18 cellular contexts compared by ENCODE assay signal in the genomic region with DNA sequence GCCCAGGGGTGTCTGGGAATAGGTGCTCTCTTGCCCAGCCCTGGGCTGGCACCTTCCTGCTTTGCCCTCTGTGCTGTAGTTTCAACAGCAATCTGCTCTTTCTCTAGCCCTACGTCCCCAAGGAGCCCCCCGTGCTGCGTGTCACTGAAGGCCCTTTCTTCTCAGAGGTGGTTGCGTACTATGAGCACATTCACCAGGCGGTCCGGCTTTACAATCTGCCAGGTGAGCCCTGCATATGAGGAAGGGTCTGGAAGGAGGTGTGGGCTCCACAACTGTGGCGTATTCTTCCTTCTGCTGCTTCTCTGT. TPM values are rescaled to one million over a fixed set of nuclear protein-coding genes. Genes with fewer than 3 reads are reported as not detected.
DNase-seq lines count a peak whose midpoint lies in the region; ATAC-seq, FAIRE-seq and TF ChIP-seq lines count a peak whose summit lies in the region.
"Had no signal": no experiment of that assay in that cellular context is flagged by ENCODE, and none has a peak within 500 bp of the region (broad histone marks: within the 10 kb centered on the region; RNA-seq: fewer than 3 reads in every experiment).

No MANE protein-coding gene starts in this region.

- H3K9me3 ChIP-seq in right lobe of liver (no peaks in the 10 kb centered on the region), HepG2 (ENCODE audit: low read length) (no peaks in the 10 kb centered on the region), lower lobe of right lung (no peaks in the 10 kb centered on the region), ascending aorta (no peaks in the 10 kb centered on the region)
- H3K9me3 ChIP-seq: BLaER1 treated with 17β-estradiol and CSF1 and Interleukin-3, amounts not matched to agents 10 nM and 100 nM; Caco-2; HAP-1 had no signal

- no peaks in the 10 kb centered on the region for H3K9me3 Mint-ChIP-seq in stimulated activated effector memory CD8-positive, alpha-beta T cell treated with anti-CD3 and anti-CD28 coated beads, Interleukin-12 subunit alpha, Interleukin-12 subunit beta, amount 100 ng/mL, for 72 hours

- H3K79me2 ChIP-seq in HepG2 (ENCODE audit: insufficient read depth, low read length): no peaks in the 10 kb centered on the region

- H3K36me3 Mint-ChIP-seq in stimulated activated effector memory CD8-positive, alpha-beta T cell treated with anti-CD3 and anti-CD28 coated beads, Interleukin-12 subunit alpha, Interleukin-12 subunit beta, amount 100 ng/mL, for 72 hours: peaks cover 97% of the 10 kb centered on the region

- H3K4me1 Mint-ChIP-seq in stimulated activated effector memory CD8-positive, alpha-beta T cell treated with anti-CD3 and anti-CD28 coated beads, Interleukin-12 subunit alpha, Interleukin-12 subunit beta, amount 100 ng/mL, for 72 hours: no peaks in the 10 kb centered on the region

- TF ChIP-seq POLR2A in right lobe of liver (IDR thresholded peaks at IDR 0.05) (no peak), HepG2 (IDR thresholded peaks at IDR 0.05; ENCODE audit: insufficient read depth in 1 of 2, low read depth in 2 of 2, low read length in 2 of 2) (no peak)

- CTCF ChIA-PET in HepG2 (lab: Yijun Ruan, JAX; ENCODE audit: low intra/inter-chr PET ratio, low total read pairs): no interaction called here

- peaks cover 8 to 83% (median 52%) of the 10 kb centered on the region in 4 donors for H3K36me3 ChIP-seq in right lobe of liver
- peaks cover 26 to 74% of the 10 kb centered on the region in 2 experiments for H3K36me3 ChIP-seq in HepG2 (replicated peaks in 1 of 2; ENCODE audit: control insufficient read depth in 1 of 2, insufficient read depth in 2 of 2, low read length in 2 of 2)
- H3K36me3 ChIP-seq in lower lobe of right lung: peaks cover 100% of the 10 kb centered on the region
- peaks cover 84 to 88% of the 10 kb centered on the region in 2 donors for H3K36me3 ChIP-seq in ascending aorta

- BruUV-seq in HepG2 (replicated peaks; lab: Mats Ljungman, UMichigan): no TSS peak

- H3K9ac ChIP-seq in HepG2 (ENCODE audit: insufficient read depth, low read depth, low read length): no peak overlapping the region
- H3K9ac ChIP-seq: BLaER1 treated with 17β-estradiol and CSF1 and Interleukin-3, amounts not matched to agents 10 nM and 100 nM; GM23248 had no signal

- H3K4me3 Mint-ChIP-seq in stimulated activated effector memory CD8-positive, alpha-beta T cell treated with anti-CD3 and anti-CD28 coated beads, Interleukin-12 subunit alpha, Interleukin-12 subunit beta, amount 100 ng/mL, for 72 hours: no peak overlapping the region
- H3K4me3 Mint-ChIP-seq: B cell; CD4-positive, CD25-positive, alpha-beta regulatory T cell had no signal

- TF ChIP-seq CTCF in right lobe of liver (IDR thresholded peaks at IDR 0.05) (no peak), HepG2 (CRISPR knock-in tag; IDR thresholded peaks at IDR 0.05) (no peak), lower lobe of right lung (IDR thresholded peaks at IDR 0.05) (no peak), ascending aorta (IDR thresholded peaks at IDR 0.05) (no peak)

- in situ Hi-C loops in HepG2 (cut with HindIII; ENCODE audit: extremely low pct_ligation_motif_present, low pct_unique_long_range_greater_than_20kb): no loop called here

- H3K4me3 ChIP-seq in right lobe of liver: no peak overlapping the region
- no peak overlapping the region for H3K4me3 ChIP-seq in HepG2 (replicated peaks in 1 of 3; ENCODE audit: insufficient read depth in 1 of 3, low read depth in 2 of 3, low read length in 3 of 3)
- H3K4me3 ChIP-seq in lower lobe of right lung: no peak overlapping the region
- no peak overlapping the region for H3K4me3 ChIP-seq in ascending aorta
- H3K4me3 ChIP-seq: BLaER1 treated with 17β-estradiol and CSF1 and Interleukin-3, amounts not matched to agents 10 nM and 100 nM; GM23248; HAP-1 had no signal

- TF ChIP-seq RAD21 in HepG2 (CRISPR knock-in tag; IDR thresholded peaks at IDR 0.05): no peak

- intact Hi-C loops in right lobe of liver (cut with DNase I): loop anchor here in 1 of 2 donors (10.0 kb wide), 1 partner anchor 268 kb away; no protein-coding TSS in a partner anchor
- intact Hi-C loops in HepG2 (cut with micrococcal nuclease; ENCODE audit: unreplicated experiment): no loop called here
- intact Hi-C loops in lower lobe of right lung (cut with DNase I): no loop called here
- intact Hi-C loops in ascending aorta (cut with DNase I): no loop called here

- 86% methylated on average over 4 of the region's 7 CpGs for WGBS in right lobe of liver (ENCODE audit: insufficient coverage, low coverage, low lambda C conversion rate, missing lambda C conversion rate)
- WGBS in HepG2 (ENCODE audit: low lambda C conversion rate): 100% methylated on average over 7 of the region's 7 CpGs

- H3K27ac ChIP-seq in right lobe of liver (no peak overlapping the region), HepG2 (ENCODE audit: extremely low read length, insufficient read depth, low read length) (no peak overlapping the region), lower lobe of right lung (no peak overlapping the region), ascending aorta (no peak overlapping the region)
- H3K27ac ChIP-seq: BLaER1 treated with 17β-estradiol and CSF1 and Interleukin-3, amounts not matched to agents 10 nM and 100 nM; GM23248 had no signal

- FAIRE-seq in HepG2 (lab: Jason Lieb, UNC): no peak
- FAIRE-seq: D721Med, G401.6, GM12891, GM19239 had no signal

- H4K20me1 ChIP-seq in HepG2 (ENCODE audit: insufficient read depth, low read length): no peaks in the 10 kb centered on the region

- POLR2A ChIA-PET in HepG2 (lab: Yijun Ruan, JAX): no interaction called here

- no peaks in the 10 kb centered on the region for H3K27me3 ChIP-seq in right lobe of liver
- no peaks in the 10 kb centered on the region for H3K27me3 ChIP-seq in HepG2 (ENCODE audit: control insufficient read depth in 1 of 2, insufficient read depth in 2 of 2, low read length in 2 of 2)
- H3K27me3 ChIP-seq in lower lobe of right lung (ENCODE audit: low read depth): no peaks in the 10 kb centered on the region
- no peaks in the 10 kb centered on the region for H3K27me3 ChIP-seq in ascending aorta
- H3K27me3 ChIP-seq: BLaER1 treated with 17β-estradiol and CSF1 and Interleukin-3, amounts not matched to agents 10 nM and 100 nM had no signal

- ATAC-seq in right lobe of liver (no peak), HepG2 (no peak), lower lobe of right lung (no peak)
- ATAC-seq in stimulated activated effector memory CD8-positive, alpha-beta T cell treated with anti-CD3 and anti-CD28 coated beads, Interleukin-12 subunit alpha, Interleukin-12 subunit beta, amount 100 ng/mL, for 72 hours: no peak

- H3K4me1 ChIP-seq in right lobe of liver: peaks cover 0 to 18% (median 0%) of the 10 kb centered on the region in 4 donors
- H3K4me1 ChIP-seq in HepG2 (ENCODE audit: insufficient read depth, low read length): no peaks in the 10 kb centered on the region
- peaks cover 12% of the 10 kb centered on the region for H3K4me1 ChIP-seq in lower lobe of right lung
- H3K4me1 ChIP-seq in ascending aorta: no peaks in the 10 kb centered on the region
- H3K4me1 ChIP-seq: Caco-2, HAP-1 had no signal

- no peak overlapping the region for H2AFZ ChIP-seq in HepG2 (ENCODE audit: low read length)
- H2AFZ ChIP-seq: GM23248 had no signal

- no peak overlapping the region for H3K4me2 ChIP-seq in HepG2 (ENCODE audit: low read depth, low read length)
- H3K4me2 ChIP-seq: BLaER1 treated with 17β-estradiol and CSF1 and Interleukin-3, amounts not matched to agents 10 nM and 100 nM had no signal

- TF ChIP-seq EP300 in HepG2 (IDR thresholded peaks at IDR 0.05; ENCODE audit: low read depth in 2 of 2, low read length in 2 of 2) (no peak), HepG2 (CRISPR knock-in tag; IDR thresholded peaks at IDR 0.05; ENCODE audit: borderline replicate concordance) (no peak)

- peak overlapping the region; percentile 50 for H3K27ac Mint-ChIP-seq in stimulated activated effector memory CD8-positive, alpha-beta T cell treated with anti-CD3 and anti-CD28 coated beads, Interleukin-12 subunit alpha, Interleukin-12 subunit beta, amount 100 ng/mL, for 72 hours
- H3K27ac Mint-ChIP-seq: B cell had no signal

- DNase-seq in right lobe of liver (peak in 2 of 3 donors; percentile 14 to 37), HepG2 (ENCODE audit: low spot score) (no peak), lower lobe of right lung (peak; percentile 14), ascending aorta (ENCODE audit: low spot score in 2 of 2) (no peak), T-helper 2 cell (no peak)
- no peak for DNase-seq in stimulated activated effector memory CD8-positive, alpha-beta T cell treated with anti-CD3 and anti-CD28 coated beads, Interleukin-12 subunit alpha, Interleukin-12 subunit beta, amount 100 ng/mL, for 72 hours (ENCODE audit: low spot score in 2 of 2)
- DNase-seq: Caco-2; CD4-positive, CD25-positive, alpha-beta regulatory T cell; GM23248; IMR-90 had no signal

RNA-seq across cellular contexts. Expression of gene MAN2A2, which starts 9.6 kb away (rescaled TPM):
- total RNA-seq in right lobe of liver (10 to 100 TPM; 41.4 to 91.6 (median 59.8) TPM), HepG2 (2016; rRNA removed; fragmentation: Illumina TruSeq; extraction: Trizol) (6.7 and 17.5 TPM in 2 replicates), lower lobe of right lung (96.9 TPM), ascending aorta (90.4 TPM)
- total RNA-seq in HepG2 (2016; cell fraction: cytosol; rRNA removed; fragmentation: Illumina TruSeq; extraction: Trizol; ENCODE audit: low read depth): 8.9 and 9.3 TPM in 2 replicates
- 5.6 and 21.4 TPM in 2 replicates for total RNA-seq in HepG2 (2016; cell fraction: insoluble cytoplasmic fraction; rRNA removed; fragmentation: Illumina TruSeq; extraction: Trizol)
- total RNA-seq in HepG2 (2016; cell fraction: membrane; rRNA removed; fragmentation: Illumina TruSeq; extraction: Trizol): 9.6 and 10.0 TPM in 2 replicates
- 31.3 and 36.5 TPM in 2 replicates for total RNA-seq in HepG2 (2016; cell fraction: nucleus; rRNA removed; fragmentation: Illumina TruSeq; extraction: Trizol)
- 43.8 and 51.5 TPM in 2 replicates for polyA plus RNA-seq in HepG2 (2011; rRNA removed)
- polyA plus RNA-seq in HepG2 (2011; cell fraction: cytosol; rRNA removed): 18.4 and 29.4 TPM in 2 replicates
- 296 and 398 TPM in 2 replicates for polyA plus RNA-seq in HepG2 (2011; cell fraction: nucleus; rRNA removed)
- 13.2 and 18.7 TPM in 2 replicates for polyA plus RNA-seq in HepG2 (2012)
- 1.5 and 2.3 TPM in 2 replicates for polyA plus RNA-seq in HepG2 (2016; cell fraction: cytosol; fragmentation: Illumina TruSeq; extraction: Trizol; ENCODE audit: low read depth)
- polyA plus RNA-seq in HepG2 (2016; cell fraction: insoluble cytoplasmic fraction; fragmentation: Illumina TruSeq; extraction: Trizol; ENCODE audit: low read depth): 7.9 and 9.3 TPM in 2 replicates
- polyA plus RNA-seq in HepG2 (2016; cell fraction: membrane; fragmentation: Illumina TruSeq; extraction: Trizol; ENCODE audit: low read depth): 5.8 and 8.8 TPM in 2 replicates
- polyA plus RNA-seq in HepG2 (2016; cell fraction: nucleus; fragmentation: Illumina TruSeq; extraction: Trizol; ENCODE audit: insufficient read depth, low read depth): 117 and 126 TPM in 2 replicates
- 46.3 and 58.9 TPM in 2 replicates for polyA minus RNA-seq in HepG2 (2011; rRNA and poly(A)+ RNA removed; ENCODE audit: low replicate concordance)
- 16.2 and 16.4 TPM in 2 replicates for polyA minus RNA-seq in HepG2 (2011; cell fraction: cytosol; rRNA and poly(A)+ RNA removed)
- polyA minus RNA-seq in HepG2 (2011; cell fraction: nucleus; rRNA and poly(A)+ RNA removed): 38.2 and 38.5 TPM in 2 replicates

RNA-seq across cellular contexts. Expression of gene HDDC3, which starts 19.6 kb away (rescaled TPM):
- total RNA-seq in right lobe of liver: 10 to 100 TPM in 4 of 6 experiments, 1 to 10 TPM in 2; 8.8 to 17.6 (median 11.5) TPM
- total RNA-seq in HepG2 (2016; rRNA removed; fragmentation: Illumina TruSeq; extraction: Trizol): 28.3 and 30.0 TPM in 2 replicates
- total RNA-seq in HepG2 (2016; cell fraction: cytosol; rRNA removed; fragmentation: Illumina TruSeq; extraction: Trizol; ENCODE audit: low read depth): 9.5 and 9.9 TPM in 2 replicates
- 29.5 and 31.1 TPM in 2 replicates for total RNA-seq in HepG2 (2016; cell fraction: insoluble cytoplasmic fraction; rRNA removed; fragmentation: Illumina TruSeq; extraction: Trizol)
- total RNA-seq in HepG2 (2016; cell fraction: membrane; rRNA removed; fragmentation: Illumina TruSeq; extraction: Trizol): 19.0 and 21.4 TPM in 2 replicates
- total RNA-seq in HepG2 (2016; cell fraction: nucleus; rRNA removed; fragmentation: Illumina TruSeq; extraction: Trizol): 14.9 and 16.3 TPM in 2 replicates
- 18.7 and 21.7 TPM in 2 replicates for polyA plus RNA-seq in HepG2 (2011; rRNA removed)
- 21.7 and 23.0 TPM in 2 replicates for polyA plus RNA-seq in HepG2 (2011; cell fraction: cytosol; rRNA removed)
- 18.2 and 23.4 TPM in 2 replicates for polyA plus RNA-seq in HepG2 (2011; cell fraction: nucleus; rRNA removed)
- polyA plus RNA-seq in HepG2 (2012): 12.4 and 14.3 TPM in 2 replicates
- polyA plus RNA-seq in HepG2 (2016; cell fraction: cytosol; fragmentation: Illumina TruSeq; extraction: Trizol; ENCODE audit: low read depth): 15.3 and 16.8 TPM in 2 replicates
- 32.6 and 35.8 TPM in 2 replicates for polyA plus RNA-seq in HepG2 (2016; cell fraction: insoluble cytoplasmic fraction; fragmentation: Illumina TruSeq; extraction: Trizol; ENCODE audit: low read depth)
- polyA plus RNA-seq in HepG2 (2016; cell fraction: membrane; fragmentation: Illumina TruSeq; extraction: Trizol; ENCODE audit: low read depth): 20.1 and 22.5 TPM in 2 replicates
- 23.2 and 27.0 TPM in 2 replicates for polyA plus RNA-seq in HepG2 (2016; cell fraction: nucleus; fragmentation: Illumina TruSeq; extraction: Trizol; ENCODE audit: insufficient read depth, low read depth)
- 12.2 and 28.5 TPM in 2 replicates for polyA minus RNA-seq in HepG2 (2011; rRNA and poly(A)+ RNA removed; ENCODE audit: low replicate concordance)
- 8.2 and 8.6 TPM in 2 replicates for polyA minus RNA-seq in HepG2 (2011; cell fraction: cytosol; rRNA and poly(A)+ RNA removed)
- polyA minus RNA-seq in HepG2 (2011; cell fraction: nucleus; rRNA and poly(A)+ RNA removed): 13.3 and 14.7 TPM in 2 replicates
- total RNA-seq in lower lobe of right lung: 16.0 TPM
- 29.4 TPM for total RNA-seq in ascending aorta

RNA-seq across cellular contexts. Expression of gene UNC45A, which starts 22.4 kb away (rescaled TPM):
- 10 to 100 TPM; 13.3 to 33.0 (median 25.4) TPM for total RNA-seq in right lobe of liver
- total RNA-seq in HepG2 (2016; rRNA removed; fragmentation: Illumina TruSeq; extraction: Trizol): 39.2 and 39.7 TPM in 2 replicates
- 7.4 and 8.3 TPM in 2 replicates for total RNA-seq in HepG2 (2016; cell fraction: cytosol; rRNA removed; fragmentation: Illumina TruSeq; extraction: Trizol; ENCODE audit: low read depth)
- total RNA-seq in HepG2 (2016; cell fraction: insoluble cytoplasmic fraction; rRNA removed; fragmentation: Illumina TruSeq; extraction: Trizol): 37.2 and 42.0 TPM in 2 replicates
- 10.7 and 11.5 TPM in 2 replicates for total RNA-seq in HepG2 (2016; cell fraction: membrane; rRNA removed; fragmentation: Illumina TruSeq; extraction: Trizol)
- 29.9 and 30.4 TPM in 2 replicates for total RNA-seq in HepG2 (2016; cell fraction: nucleus; rRNA removed; fragmentation: Illumina TruSeq; extraction: Trizol)
- 33.8 and 39.6 TPM in 2 replicates for polyA plus RNA-seq in HepG2 (2011; rRNA removed)
- 28.5 and 36.4 TPM in 2 replicates for polyA plus RNA-seq in HepG2 (2011; cell fraction: cytosol; rRNA removed)
- polyA plus RNA-seq in HepG2 (2011; cell fraction: nucleus; rRNA removed): 128 and 143 TPM in 2 replicates
- polyA plus RNA-seq in HepG2 (2012): 23.6 and 29.6 TPM in 2 replicates
- 3.2 and 3.8 TPM in 2 replicates for polyA plus RNA-seq in HepG2 (2016; cell fraction: cytosol; fragmentation: Illumina TruSeq; extraction: Trizol; ENCODE audit: low read depth)
- polyA plus RNA-seq in HepG2 (2016; cell fraction: insoluble cytoplasmic fraction; fragmentation: Illumina TruSeq; extraction: Trizol; ENCODE audit: low read depth): 31.6 and 37.2 TPM in 2 replicates
- polyA plus RNA-seq in HepG2 (2016; cell fraction: membrane; fragmentation: Illumina TruSeq; extraction: Trizol; ENCODE audit: low read depth): 6.4 and 8.0 TPM in 2 replicates
- 52.0 and 53.3 TPM in 2 replicates for polyA plus RNA-seq in HepG2 (2016; cell fraction: nucleus; fragmentation: Illumina TruSeq; extraction: Trizol; ENCODE audit: insufficient read depth, low read depth)
- 77.7 and 119 TPM in 2 replicates for polyA minus RNA-seq in HepG2 (2011; rRNA and poly(A)+ RNA removed; ENCODE audit: low replicate concordance)
- polyA minus RNA-seq in HepG2 (2011; cell fraction: cytosol; rRNA and poly(A)+ RNA removed): 23.5 and 25.8 TPM in 2 replicates
- 37.1 and 48.0 TPM in 2 replicates for polyA minus RNA-seq in HepG2 (2011; cell fraction: nucleus; rRNA and poly(A)+ RNA removed)
- 50.4 TPM for total RNA-seq in lower lobe of right lung
- total RNA-seq in ascending aorta: 73.5 TPM

RNA-seq across cellular contexts. Expression of gene FES, which starts 28.4 kb away (rescaled TPM):
- total RNA-seq in right lobe of liver (10 to 100 TPM; 11.5 to 36.5 (median 18.5) TPM), HepG2 (2016; rRNA removed; fragmentation: Illumina TruSeq; extraction: Trizol) (8.5 and 9.5 TPM in 2 replicates), lower lobe of right lung (51.0 TPM), ascending aorta (65.1 TPM)
- total RNA-seq in HepG2 (2016; cell fraction: cytosol; rRNA removed; fragmentation: Illumina TruSeq; extraction: Trizol; ENCODE audit: low read depth): 3.0 and 3.5 TPM in 2 replicates
- 9.6 TPM in 2 replicates for total RNA-seq in HepG2 (2016; cell fraction: insoluble cytoplasmic fraction; rRNA removed; fragmentation: Illumina TruSeq; extraction: Trizol)
- total RNA-seq in HepG2 (2016; cell fraction: membrane; rRNA removed; fragmentation: Illumina TruSeq; extraction: Trizol): 3.8 and 4.7 TPM in 2 replicates
- 5.2 and 5.4 TPM in 2 replicates for total RNA-seq in HepG2 (2016; cell fraction: nucleus; rRNA removed; fragmentation: Illumina TruSeq; extraction: Trizol)
- 4.0 and 4.3 TPM in 2 replicates for polyA plus RNA-seq in HepG2 (2011; rRNA removed)
- polyA plus RNA-seq in HepG2 (2011; cell fraction: cytosol; rRNA removed): 2.8 and 5.7 TPM in 2 replicates
- 13.7 and 22.6 TPM in 2 replicates for polyA plus RNA-seq in HepG2 (2011; cell fraction: nucleus; rRNA removed)
- 1.3 and 1.7 TPM in 2 replicates for polyA plus RNA-seq in HepG2 (2012)
- 3.0 TPM in 2 replicates for polyA plus RNA-seq in HepG2 (2016; cell fraction: cytosol; fragmentation: Illumina TruSeq; extraction: Trizol; ENCODE audit: low read depth)
- 6.1 and 6.9 TPM in 2 replicates for polyA plus RNA-seq in HepG2 (2016; cell fraction: insoluble cytoplasmic fraction; fragmentation: Illumina TruSeq; extraction: Trizol; ENCODE audit: low read depth)
- polyA plus RNA-seq in HepG2 (2016; cell fraction: membrane; fragmentation: Illumina TruSeq; extraction: Trizol; ENCODE audit: low read depth): 2.4 TPM in 2 replicates
- polyA plus RNA-seq in HepG2 (2016; cell fraction: nucleus; fragmentation: Illumina TruSeq; extraction: Trizol; ENCODE audit: insufficient read depth, low read depth): 8.5 and 10.3 TPM in 2 replicates
- polyA minus RNA-seq in HepG2 (2011; rRNA and poly(A)+ RNA removed; ENCODE audit: low replicate concordance): 0.37 and 5.3 TPM in 2 replicates
- polyA minus RNA-seq in HepG2 (2011; cell fraction: cytosol; rRNA and poly(A)+ RNA removed): 1.7 and 1.8 TPM in 2 replicates
- polyA minus RNA-seq in HepG2 (2011; cell fraction: nucleus; rRNA and poly(A)+ RNA removed): 5.1 and 6.2 TPM in 2 replicates

RNA-seq across cellular contexts. Expression of gene RCCD1, which starts 42.0 kb away (rescaled TPM):
- total RNA-seq in right lobe of liver (1 to 10 TPM; 4.8 to 7.9 (median 6.6) TPM), HepG2 (2016; rRNA removed; fragmentation: Illumina TruSeq; extraction: Trizol) (10.0 and 15.1 TPM in 2 replicates), lower lobe of right lung (10.3 TPM), ascending aorta (10.0 TPM)
- total RNA-seq in HepG2 (2016; cell fraction: cytosol; rRNA removed; fragmentation: Illumina TruSeq; extraction: Trizol; ENCODE audit: low read depth): 6.0 TPM in 2 replicates
- 9.7 and 17.0 TPM in 2 replicates for total RNA-seq in HepG2 (2016; cell fraction: insoluble cytoplasmic fraction; rRNA removed; fragmentation: Illumina TruSeq; extraction: Trizol)
- 7.6 and 8.9 TPM in 2 replicates for total RNA-seq in HepG2 (2016; cell fraction: membrane; rRNA removed; fragmentation: Illumina TruSeq; extraction: Trizol)
- total RNA-seq in HepG2 (2016; cell fraction: nucleus; rRNA removed; fragmentation: Illumina TruSeq; extraction: Trizol): 9.4 and 11.4 TPM in 2 replicates
- 12.9 and 14.1 TPM in 2 replicates for polyA plus RNA-seq in HepG2 (2011; rRNA removed)
- polyA plus RNA-seq in HepG2 (2011; cell fraction: cytosol; rRNA removed): 6.2 and 8.5 TPM in 2 replicates
- 61.8 and 71.8 TPM in 2 replicates for polyA plus RNA-seq in HepG2 (2011; cell fraction: nucleus; rRNA removed)
- 14.2 and 14.4 TPM in 2 replicates for polyA plus RNA-seq in HepG2 (2012)
- 2.2 and 3.1 TPM in 2 replicates for polyA plus RNA-seq in HepG2 (2016; cell fraction: cytosol; fragmentation: Illumina TruSeq; extraction: Trizol; ENCODE audit: low read depth)
- 11.9 and 21.8 TPM in 2 replicates for polyA plus RNA-seq in HepG2 (2016; cell fraction: insoluble cytoplasmic fraction; fragmentation: Illumina TruSeq; extraction: Trizol; ENCODE audit: low read depth)
- 5.0 and 5.7 TPM in 2 replicates for polyA plus RNA-seq in HepG2 (2016; cell fraction: membrane; fragmentation: Illumina TruSeq; extraction: Trizol; ENCODE audit: low read depth)
- polyA plus RNA-seq in HepG2 (2016; cell fraction: nucleus; fragmentation: Illumina TruSeq; extraction: Trizol; ENCODE audit: insufficient read depth, low read depth): 25.8 and 26.4 TPM in 2 replicates
- polyA minus RNA-seq in HepG2 (2011; rRNA and poly(A)+ RNA removed; ENCODE audit: low replicate concordance): 5.9 and 24.5 TPM in 2 replicates
- polyA minus RNA-seq in HepG2 (2011; cell fraction: cytosol; rRNA and poly(A)+ RNA removed): 3.3 and 3.4 TPM in 2 replicates
- polyA minus RNA-seq in HepG2 (2011; cell fraction: nucleus; rRNA and poly(A)+ RNA removed): 11.7 and 13.4 TPM in 2 replicates
- total RNA-seq: H4 had no signal

Comparison
In these comparisons a context has a peak if more than half of its experiments do, and no peak if none do; other contexts are left out.
1. DNase-seq: peak in right lobe of liver (2 of 3) and lower lobe of right lung (single experiment); none in HepG2 (single experiment), stimulated activated effector memory CD8-positive, alpha-beta T cell treated with anti-CD3 and anti-CD28 coated beads, Interleukin-12 subunit alpha, Interleukin-12 subunit beta, amount 100 ng/mL, for 72 hours (0 of 2), ascending aorta (0 of 2) and T-helper 2 cell (0 of 5).